In genomic region chr3:156641261-156641975, GRCh38 we compare ENCODE assay signal across 35 cellular contexts.
"Had no signal": no experiment of that assay in that cellular context is flagged by ENCODE, and none has a peak within 500 bp of the region (broad histone marks: within the 10 kb centered on the region; RNA-seq: fewer than 3 reads in every experiment).

No MANE protein-coding gene starts in this region.

- DNase-seq: activated CD4-positive, alpha-beta memory T cell treated with anti-CD3 and anti-CD28 coated beads for 36 hours; activated CD4-positive, alpha-beta T cell treated with anti-CD3 and anti-CD28 coated beads for 36 hours; activated CD4-positive, alpha-beta T cell treated with anti-CD3 and anti-CD28 coated beads for 48 hours; activated CD4-positive, CD25-positive, alpha-beta regulatory T cell; activated CD4-positive, CD25-positive, alpha-beta regulatory T cell treated with anti-CD3 and anti-CD28 coated beads, Interleukin-2, amount 50 U/mL, for 72 hours; activated CD8-positive, alpha-beta memory T cell treated with anti-CD3 and anti-CD28 coated beads, Interleukin-2, amount 50 U/mL, for 4 hours; activated CD8-positive, alpha-beta T cell treated with anti-CD3 and anti-CD28 coated beads for 36 hours; activated effector memory CD4-positive, alpha-beta T cell treated with anti-CD3 and anti-CD28 coated beads, Interleukin-2, amount 50 U/mL, for 16 hours; activated gamma-delta T cell treated with Interleukin-2 at 50 U/mL for 16 hours; activated naive CD4-positive, alpha-beta T cell; activated naive CD4-positive, alpha-beta T cell treated with anti-CD3 and anti-CD28 coated beads for 36 hours; activated naive CD4-positive, alpha-beta T cell treated with anti-CD3 and anti-CD28 coated beads, Interleukin-2, amount 50 U/mL, for 16 hours; activated naive CD8-positive, alpha-beta T cell treated with anti-CD3 and anti-CD28 coated beads for 36 hours; activated T-cell treated with anti-CD3 and anti-CD28 coated beads for 4 hours; activated T-cell treated with anti-CD3 and anti-CD28 coated beads, Interleukin-2, amount 50 U/mL, for 1 hour; activated T-cell treated with anti-CD3 and anti-CD28 coated beads, Interleukin-2, amount 50 U/mL, for 4 hours; activated T-cell treated with anti-CD3 and anti-CD28 coated beads, Interleukin-2, amount 50 U/mL, for 72 hours; adrenal gland; amniotic stem cell; aorta; body of pancreas; brain microvascular endothelial cell; central memory CD4-positive, alpha-beta T cell; SW 1271; T-helper 1 cell; T-helper 2 cell; T-helper 9 cell; WERI-Rb-1 had no signal

- H3K4me3 Mint-ChIP-seq: activated CD4-positive, alpha-beta memory T cell treated with anti-CD3 and anti-CD28 coated beads for 36 hours; activated CD4-positive, alpha-beta T cell treated with anti-CD3 and anti-CD28 coated beads for 36 hours; activated CD8-positive, alpha-beta T cell treated with anti-CD3 and anti-CD28 coated beads for 36 hours; activated naive CD4-positive, alpha-beta T cell treated with anti-CD3 and anti-CD28 coated beads for 36 hours; activated naive CD8-positive, alpha-beta T cell treated with anti-CD3 and anti-CD28 coated beads for 36 hours; activated T-cell treated with anti-CD3 and anti-CD28 coated beads, Interleukin-2, amount 50 U/mL, for 4 hours; activated T-cell treated with anti-CD3 and anti-CD28 coated beads, Interleukin-2, amount 50 U/mL, for 72 hours; activated T-helper 1 cell treated with anti-CD3 and anti-CD28 coated beads, Interleukin-12 subunit alpha, Interleukin-12 subunit beta, Interleukin-2, Interleukin-4 antibody, amounts not matched to agents 30 ng/mL and 10 ng/mL and 1 ng/mL, durations not matched to agents 14 hours and 24 hours and 36 hours; activated T-helper 17 cell treated with anti-CD3 and anti-CD28 coated beads, Interleukin-2, amount 50 U/mL, for 72 hours; T-helper 1 cell treated with Interleukin-12 subunit alpha and Interleukin-12 subunit beta and Interleukin-4 antibody, amounts not matched to agents 30 μg/mL and 1 μg/mL, for 36 hours; T-helper 2 cell treated with Interferon-gamma antibody and Interleukin-4, amounts not matched to agents 5 μg/mL and 100 μg/mL, for 36 hours; WTC11 had no signal

- H3K9me3 Mint-ChIP-seq: activated CD4-positive, alpha-beta memory T cell treated with anti-CD3 and anti-CD28 coated beads for 36 hours; activated CD8-positive, alpha-beta T cell treated with anti-CD3 and anti-CD28 coated beads for 36 hours; activated naive CD4-positive, alpha-beta T cell treated with anti-CD3 and anti-CD28 coated beads for 36 hours; activated naive CD4-positive, alpha-beta T cell treated with anti-CD3 and anti-CD28 coated beads, Interleukin-2, amount 50 U/mL, for 72 hours; activated naive CD8-positive, alpha-beta T cell treated with anti-CD3 and anti-CD28 coated beads for 36 hours; activated T-cell treated with anti-CD3 and anti-CD28 coated beads, Interleukin-2, amount 50 U/mL, for 4 hours; activated T-cell treated with anti-CD3 and anti-CD28 coated beads, Interleukin-2, amount 50 U/mL, for 72 hours; activated T-helper 17 cell treated with anti-CD3 and anti-CD28 coated beads, Interleukin-2, amount 50 U/mL, for 72 hours; T-helper 1 cell treated with Interleukin-12 subunit alpha and Interleukin-12 subunit beta and Interleukin-4 antibody, amounts not matched to agents 30 μg/mL and 1 μg/mL, for 36 hours; WTC11 had no signal

- H3K36me3 Mint-ChIP-seq: activated CD4-positive, alpha-beta memory T cell treated with anti-CD3 and anti-CD28 coated beads for 36 hours; activated naive CD4-positive, alpha-beta T cell treated with anti-CD3 and anti-CD28 coated beads, Interleukin-2, amount 50 U/mL, for 72 hours; activated naive CD8-positive, alpha-beta T cell treated with anti-CD3 and anti-CD28 coated beads for 36 hours; WTC11 had no signal

- ATAC-seq: activated CD4-positive, alpha-beta T cell treated with anti-CD3 and anti-CD28 coated beads for 36 hours; activated CD8-positive, alpha-beta T cell treated with anti-CD3 and anti-CD28 coated beads for 36 hours; activated naive CD4-positive, alpha-beta T cell treated with anti-CD3 and anti-CD28 coated beads, Interleukin-2, amount 50 U/mL, for 72 hours; activated T-cell treated with anti-CD3 and anti-CD28 coated beads, Interleukin-2, amount 50 U/mL, for 4 hours; activated T-cell treated with anti-CD3 and anti-CD28 coated beads, Interleukin-2, amount 50 U/mL, for 72 hours; activated T-helper 17 cell treated with anti-CD3 and anti-CD28 coated beads, Interleukin-2, amount 50 U/mL, for 72 hours; body of pancreas; WTC11 had no signal

- H3K4me1 ChIP-seq: body of pancreas, breast epithelium had no signal

- H3K27me3 ChIP-seq: adrenal gland, body of pancreas, brain microvascular endothelial cell, breast epithelium had no signal

- H3K27ac ChIP-seq: adrenal gland, body of pancreas, brain microvascular endothelial cell, breast epithelium, WERI-Rb-1 had no signal

- H3K27me3 Mint-ChIP-seq: activated CD4-positive, alpha-beta memory T cell treated with anti-CD3 and anti-CD28 coated beads for 36 hours; activated CD8-positive, alpha-beta T cell treated with anti-CD3 and anti-CD28 coated beads for 36 hours; activated T-helper 17 cell treated with anti-CD3 and anti-CD28 coated beads, Interleukin-2, amount 50 U/mL, for 72 hours had no signal

- H3K27ac Mint-ChIP-seq: activated CD4-positive, alpha-beta memory T cell treated with anti-CD3 and anti-CD28 coated beads for 36 hours; activated CD4-positive, alpha-beta T cell treated with anti-CD3 and anti-CD28 coated beads for 36 hours; activated CD8-positive, alpha-beta T cell treated with anti-CD3 and anti-CD28 coated beads for 36 hours; activated naive CD4-positive, alpha-beta T cell treated with anti-CD3 and anti-CD28 coated beads for 36 hours; activated naive CD4-positive, alpha-beta T cell treated with anti-CD3 and anti-CD28 coated beads, Interleukin-2, amount 50 U/mL, for 72 hours; activated naive CD8-positive, alpha-beta T cell treated with anti-CD3 and anti-CD28 coated beads for 36 hours; activated T-cell treated with anti-CD3 and anti-CD28 coated beads, Interleukin-2, amount 50 U/mL, for 72 hours; activated T-helper 1 cell treated with anti-CD3 and anti-CD28 coated beads, Interleukin-12 subunit alpha, Interleukin-12 subunit beta, Interleukin-2, Interleukin-4 antibody, amounts not matched to agents 30 ng/mL and 10 ng/mL and 1 ng/mL, durations not matched to agents 14 hours and 24 hours and 36 hours; activated T-helper 17 cell treated with anti-CD3 and anti-CD28 coated beads, Interleukin-2, amount 50 U/mL, for 72 hours; T-helper 1 cell treated with Interleukin-12 subunit alpha and Interleukin-12 subunit beta and Interleukin-4 antibody, amounts not matched to agents 30 μg/mL and 1 μg/mL, for 36 hours; T-helper 2 cell treated with Interferon-gamma antibody and Interleukin-4, amounts not matched to agents 5 μg/mL and 100 μg/mL, for 36 hours; WTC11 had no signal

- H3K4me3 ChIP-seq: adrenal gland, body of pancreas, breast epithelium had no signal

- H3K36me3 ChIP-seq: adrenal gland, brain microvascular endothelial cell, breast epithelium, WERI-Rb-1 had no signal

- H3K9me3 ChIP-seq: adrenal gland, body of pancreas, breast epithelium had no signal
